15 cellular contexts compared by ENCODE assay signal in the genomic region with DNA sequence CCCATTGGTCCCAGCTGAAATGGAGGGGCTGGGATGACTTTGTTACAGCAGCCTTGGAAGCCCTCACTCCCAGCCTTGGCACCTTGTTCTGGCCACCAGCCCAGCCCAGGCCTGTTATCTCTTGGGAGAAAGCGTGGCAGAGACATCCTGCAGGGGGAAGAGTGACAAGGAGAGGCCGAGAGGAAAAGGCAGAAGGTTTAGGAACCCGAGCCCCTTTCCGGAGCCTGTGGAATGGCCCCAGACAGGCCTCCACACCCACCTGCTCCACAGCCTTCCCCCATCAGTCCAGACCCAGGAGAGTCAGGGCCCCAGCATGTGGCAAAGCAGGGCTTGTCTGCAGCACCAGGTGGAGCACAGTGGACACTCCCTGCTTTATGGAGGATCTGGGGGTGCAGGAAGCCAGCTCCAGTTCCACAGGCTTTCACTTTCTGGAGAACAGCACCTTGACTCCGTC. TPM values are rescaled to one million over a fixed set of nuclear protein-coding genes. Genes with fewer than 3 reads are reported as not detected.
A peak's percentile ranks its signal among the peaks of the same experiment; 100 is the strongest.
DNase-seq lines count a peak whose midpoint lies in the region; ATAC-seq and TF ChIP-seq lines count a peak whose summit lies in the region.
"Had no signal": no experiment of that assay in that cellular context is flagged by ENCODE, and none has a peak within 500 bp of the region (broad histone marks: within the 10 kb centered on the region; RNA-seq: fewer than 3 reads in every experiment).

No MANE protein-coding gene starts in this region.

- H3K27ac ChIP-seq in C4-2B (peak overlapping the region; percentile 81), coronary artery (peak overlapping the region; percentile 49 to 84), left lung (peak overlapping the region; percentile 59 to 64), skeletal muscle tissue (ENCODE audit: low read depth, low read length) (peak overlapping the region; percentile 69), PC-3 (ENCODE audit: low read length) (no peak overlapping the region)

- no peaks in the 10 kb centered on the region for H3F3A ChIP-seq in PC-3 (ENCODE audit: low read length, unreplicated experiment)

- H3K9me3 ChIP-seq in left lung: no peaks in the 10 kb centered on the region
- no peaks in the 10 kb centered on the region for H3K9me3 ChIP-seq in skeletal muscle tissue (ENCODE audit: control insufficient read depth in 3 of 3, low read length in 3 of 3)
- no peaks in the 10 kb centered on the region for H3K9me3 ChIP-seq in PC-3 (ENCODE audit: low read length)
- H3K9me3 ChIP-seq: ovary had no signal

- intact Hi-C loops in left lung (cut with DNase I): no loop called here
- intact Hi-C loops in PC-3 (cut with micrococcal nuclease): no loop called here

- H3K4me3 ChIP-seq in coronary artery (peak overlapping the region; percentile 20), left lung (no peak overlapping the region), skeletal muscle tissue (ENCODE audit: low read length in 3 of 3) (no peak overlapping the region), PC-3 (ENCODE audit: low read length) (no peak overlapping the region)
- H3K4me3 ChIP-seq: ovary had no signal

- no peak for DNase-seq in coronary artery (ENCODE audit: low spot score)
- DNase-seq in left lung: peak; percentile 24 to 30
- DNase-seq in PC-3: no peak
- DNase-seq in activated CD8-positive, alpha-beta memory T cell treated with anti-CD3 and anti-CD28 coated beads, Interleukin-2, amount 50 U/mL, for 48 hours: no peak
- no peak for DNase-seq in NCI-H774 (lab: John Stamatoyannopoulos, UW)
- DNase-seq: activated CD8-positive, alpha-beta memory T cell treated with anti-CD3 and anti-CD28 coated beads, Interleukin-2, amount 10 ng/mL, durations not matched to agents 7 days and 5 days; kidney glomerular epithelial cell; NCI-H187 treated with DMSO at 0.1 percent for 48 hours had no signal

- CTCF ChIA-PET in PC-3 (lab: Charles Lee): no interaction called here

- H3K27me3 ChIP-seq in left lung (no peaks in the 10 kb centered on the region), skeletal muscle tissue (ENCODE audit: control insufficient read depth in 3 of 3, insufficient read depth in 3 of 3, low read length in 3 of 3) (no peaks in the 10 kb centered on the region), PC-3 (ENCODE audit: low read length) (no peaks in the 10 kb centered on the region)
- H3K27me3 ChIP-seq: ovary had no signal

- H3K79me2 ChIP-seq in PC-3 (ENCODE audit: low read length): no peaks in the 10 kb centered on the region

- BruUV-seq in PC-3 (replicated peaks; lab: Mats Ljungman, UMichigan): no TSS peak

- ATAC-seq in left lung: no peak
- no peak for ATAC-seq in PC-3
- ATAC-seq in GM19023 (IDR thresholded peaks at IDR 0.05; ENCODE audit: unreplicated experiment): no peak
- ATAC-seq: activated CD8-positive, alpha-beta memory T cell treated with anti-CD3 and anti-CD28 coated beads, Interleukin-2, amount 10 ng/mL, durations not matched to agents 7 days and 5 days; activated naive CD4-positive, alpha-beta T cell treated with anti-CD3 and anti-CD28 coated beads, Interleukin-2, amount 50 U/mL, for 72 hours; SK-N-SH treated with all-trans-retinoic acid at 6 μM for 48 hours; WTC11 had no signal

- H2AFZ ChIP-seq in PC-3 (ENCODE audit: low read length): no peak overlapping the region

- TF ChIP-seq CTCF in C4-2B (conservative IDR thresholded peaks at IDR 0.05) (no peak), coronary artery (IDR thresholded peaks at IDR 0.05) (no peak), left lung (IDR thresholded peaks at IDR 0.05) (no peak), PC-3 (conservative IDR thresholded peaks at IDR 0.05; ENCODE audit: low read depth, low read length) (no peak)

- no peaks in the 10 kb centered on the region for H4K20me1 ChIP-seq in PC-3 (ENCODE audit: low read length)

- H3K9me2 ChIP-seq in PC-3 (replicated peaks; ENCODE audit: low read length): no peaks in the 10 kb centered on the region

- H3K9ac ChIP-seq in skeletal muscle tissue (ENCODE audit: low read depth in 1 of 3, low read length in 3 of 3) (peak overlapping the region in 2 of 3 donors; percentile 27 to 51), PC-3 (ENCODE audit: low read length) (no peak overlapping the region)

- H3K4me1 ChIP-seq in left lung (peaks cover 26 to 45% of the 10 kb centered on the region in 2 donors), skeletal muscle tissue (ENCODE audit: control insufficient read depth in 3 of 3, insufficient read depth in 3 of 3, low read length in 3 of 3) (peaks cover 72 to 79% (median 76%) of the 10 kb centered on the region in 3 donors), PC-3 (ENCODE audit: insufficient read depth, low read length) (peaks cover 13% of the 10 kb centered on the region)

- H3K36me3 ChIP-seq in left lung: peaks cover 0 to 35% of the 10 kb centered on the region in 2 donors
- H3K36me3 ChIP-seq in skeletal muscle tissue (ENCODE audit: control insufficient read depth in 3 of 3, insufficient read depth in 3 of 3, low read length in 3 of 3): peaks cover 0 to 12% (median 0%) of the 10 kb centered on the region in 3 donors
- H3K36me3 ChIP-seq in PC-3 (ENCODE audit: low read depth, low read length): no peaks in the 10 kb centered on the region
- H3K36me3 ChIP-seq: ovary had no signal

- H3K4me2 ChIP-seq in PC-3 (ENCODE audit: low read length): no peak overlapping the region

- POLR2A ChIA-PET in PC-3 (lab: Charles Lee; ENCODE audit: unreplicated experiment): no interaction called here

RNA-seq across cellular contexts. Expression of gene TRIM8, which starts 24.1 kb away (rescaled TPM):
- 100 to 1,000 TPM; 123 to 180 TPM for total RNA-seq in left lung
- total RNA-seq in skeletal muscle tissue: 44.4 TPM
- 61.4 and 103 TPM in 2 replicates for total RNA-seq in PC-3 (2014; rRNA removed)

Comparison
In these comparisons a context has a peak if more than half of its experiments do, and no peak if none do; other contexts are left out.
1. DNase-seq: peak in left lung (2 of 2); none in coronary artery (single experiment), PC-3 (single experiment), activated CD8-positive, alpha-beta memory T cell treated with anti-CD3 and anti-CD28 coated beads, Interleukin-2, amount 50 U/mL, for 48 hours (single experiment) and NCI-H774 (single experiment).